Comparison of ENCODE assay signal across 1 cellular context in genomic region chr7:27128034-27128433, GRCh38.
TF ChIP-seq lines count a peak whose summit lies in the region.

No MANE protein-coding gene starts in this region.

TF ChIP-seq in H1, 55 proteins besides CTCF, POLR2A, EP300 and RAD21:
- TF ChIP-seq EZH2 (IDR thresholded peaks at IDR 0.05; ENCODE audit: low read depth, low read length, severe bottlenecking) (peak; percentile 31), MAX (IDR thresholded peaks at IDR 0.05) (no peak)
